ENCODE assay signal across 8 cellular contexts in genomic region chr4:1722551-1723071, GRCh38. TPM values are rescaled to one million over a fixed set of nuclear protein-coding genes. Genes with fewer than 3 reads are reported as not detected.
DNase-seq lines count a peak whose midpoint lies in the region; ATAC-seq and TF ChIP-seq lines count a peak whose summit lies in the region.

No MANE protein-coding gene starts in this region.

- in situ Hi-C loops in brain microvascular endothelial cell (cut with HindIII; ENCODE audit: low pct_ligation_motif_present, low sequenced_read_pairs) = no loop called here

- H3K27ac Mint-ChIP-seq in CD8-positive, alpha-beta T cell = peak overlapping the region; percentile 100
- H3K27ac Mint-ChIP-seq in natural killer cell treated with Interleukin-12 subunit alpha and Interleukin-12 subunit beta and Interleukin-15 and Interleukin-18, amount 100 ng/mL, for 72 hours = peak overlapping the region; percentile 90 to 93

- H3K4me3 ChIP-seq in CD8-positive, alpha-beta T cell (ENCODE audit: low read depth, low read length) = peak overlapping the region; percentile 50
- H3K4me3 ChIP-seq in LNCaP clone FGC (ENCODE audit: low read depth, low read length) (peak overlapping the region; percentile 94), brain microvascular endothelial cell (ENCODE audit: low read depth, low read length) (peak overlapping the region; percentile 71)

- H3K9me3 Mint-ChIP-seq in CD8-positive, alpha-beta T cell = no peaks in the 10 kb centered on the region
- H3K9me3 Mint-ChIP-seq in natural killer cell treated with Interleukin-12 subunit alpha and Interleukin-12 subunit beta and Interleukin-15 and Interleukin-18, amount 100 ng/mL, for 72 hours = no peaks in the 10 kb centered on the region

- peaks cover 37% of the 10 kb centered on the region for H3K36me3 Mint-ChIP-seq in CD8-positive, alpha-beta T cell
- H3K36me3 Mint-ChIP-seq in natural killer cell treated with Interleukin-12 subunit alpha and Interleukin-12 subunit beta and Interleukin-15 and Interleukin-18, amount 100 ng/mL, for 72 hours = peaks cover 5% of the 10 kb centered on the region

- no peaks in the 10 kb centered on the region for H3K27me3 Mint-ChIP-seq in CD8-positive, alpha-beta T cell (ENCODE audit: low read depth)
- H3K27me3 Mint-ChIP-seq in natural killer cell treated with Interleukin-12 subunit alpha and Interleukin-12 subunit beta and Interleukin-15 and Interleukin-18, amount 100 ng/mL, for 72 hours = no peaks in the 10 kb centered on the region

- H3K4me3 Mint-ChIP-seq in CD8-positive, alpha-beta T cell = peak overlapping the region; percentile 86
- H3K4me3 Mint-ChIP-seq in natural killer cell treated with Interleukin-12 subunit alpha and Interleukin-12 subunit beta and Interleukin-15 and Interleukin-18, amount 100 ng/mL, for 72 hours = peak overlapping the region; percentile 95

- peaks cover 60% of the 10 kb centered on the region for H3K4me1 Mint-ChIP-seq in CD8-positive, alpha-beta T cell (ENCODE audit: low read depth)
- peaks cover 38 to 40% of the 10 kb centered on the region in 2 donors for H3K4me1 Mint-ChIP-seq in natural killer cell treated with Interleukin-12 subunit alpha and Interleukin-12 subunit beta and Interleukin-15 and Interleukin-18, amount 100 ng/mL, for 72 hours (ENCODE audit: low read depth in 2 of 2)

- H3K27me3 ChIP-seq in CD8-positive, alpha-beta T cell (ENCODE audit: insufficient read depth, low read length) = no peaks in the 10 kb centered on the region
- H3K27me3 ChIP-seq in brain microvascular endothelial cell (replicated peaks) = no peaks in the 10 kb centered on the region

- POLR2A ChIA-PET in CD8-positive, alpha-beta T cell (lab: Charles Lee) = interaction anchor here (1.3 to 5.0 kb wide), 4 partner anchors 10 to 39 kb away, joined by 3 to 83 read pairs (median 12); partner anchors contain the start of gene SLBP

- no peaks in the 10 kb centered on the region for H3K9me3 ChIP-seq in CD8-positive, alpha-beta T cell (ENCODE audit: low read length)

- peak in 1 of 7 experiments; percentile 25 for DNase-seq in CD8-positive, alpha-beta T cell
- DNase-seq in LNCaP clone FGC (ENCODE audit: low read depth) (no peak), brain microvascular endothelial cell (no peak), NCI-H187 (lab: John Stamatoyannopoulos, UW) (no peak), LoVo (ENCODE audit: low spot score) (no peak), NCI-H2171 treated with DMSO at 0.1 percent for 48 hours (lab: John Stamatoyannopoulos, UW) (no peak)
- no peak for DNase-seq in natural killer cell treated with Interleukin-12 subunit alpha and Interleukin-12 subunit beta and Interleukin-15 and Interleukin-18, amount 100 ng/mL, for 72 hours (ENCODE audit: low spot score)

- H3K27ac ChIP-seq in CD8-positive, alpha-beta T cell (ENCODE audit: low read depth, low read length) = peak overlapping the region; percentile 86
- no peak overlapping the region for H3K27ac ChIP-seq in brain microvascular endothelial cell

- CTCF ChIA-PET in CD8-positive, alpha-beta T cell (lab: Charles Lee) = interaction anchor here (1.2 to 14.5 kb wide), 2 partner anchors 14 to 28 kb away, joined by 3 to 509 read pairs; no protein-coding TSS in a partner anchor

- peaks cover 69% of the 10 kb centered on the region for H3K4me1 ChIP-seq in CD8-positive, alpha-beta T cell (ENCODE audit: insufficient read depth, low read length)

- intact Hi-C loops in CD8-positive, alpha-beta T cell (cut with DNase I, micrococcal nuclease) = loop anchor here (2.0 to 5.0 kb wide), 2 partner anchors 134 to 520 kb away; partner anchors contain the start of gene LETM1 (in 1 of the 2)

- TF ChIP-seq CTCF in CD8-positive, alpha-beta T cell (IDR thresholded peaks at IDR 0.05) = no peak
- 0 out of 2 replicates have a peak, but pooled peaks have one; percentile 15 for TF ChIP-seq CTCF in LNCaP clone FGC (IDR thresholded peaks at IDR 0.05; ENCODE audit: control insufficient read depth, extremely low read depth, insufficient read depth)
- no peak for TF ChIP-seq CTCF in brain microvascular endothelial cell (IDR thresholded peaks at IDR 0.05; ENCODE audit: low read depth, low read length, missing control alignments)

- peaks cover 6% of the 10 kb centered on the region for H3K36me3 ChIP-seq in CD8-positive, alpha-beta T cell (ENCODE audit: insufficient read depth, low read length)
- H3K36me3 ChIP-seq in brain microvascular endothelial cell (replicated peaks) = peaks cover 4% of the 10 kb centered on the region

- no peak for ATAC-seq in CD8-positive, alpha-beta T cell
- no peak for ATAC-seq in natural killer cell treated with Interleukin-12 subunit alpha and Interleukin-12 subunit beta and Interleukin-15 and Interleukin-18, amount 100 ng/mL, for 72 hours
- no peak for ATAC-seq in HG03442 (IDR thresholded peaks at IDR 0.05; ENCODE audit: unreplicated experiment)

RNA-seq across cellular contexts. Expression of gene TACC3, which starts 1.3 kb away (rescaled TPM):
- 100 to 1,000 TPM; 131 to 137 TPM for total RNA-seq in CD8-positive, alpha-beta T cell
- total RNA-seq in natural killer cell treated with Interleukin-12 subunit alpha and Interleukin-12 subunit beta and Interleukin-15 and Interleukin-18, amount 100 ng/mL, for 72 hours = 100 to 1,000 TPM in 1 of 2 donors, 10 to 100 TPM in 1; 97.2 to 212 TPM

RNA-seq across cellular contexts. Expression of gene TMEM129, which starts 1.5 kb away (rescaled TPM):
- total RNA-seq in CD8-positive, alpha-beta T cell = 10 to 100 TPM; 14.5 to 14.8 TPM
- 10 to 100 TPM; 19.6 to 21.2 TPM for total RNA-seq in natural killer cell treated with Interleukin-12 subunit alpha and Interleukin-12 subunit beta and Interleukin-15 and Interleukin-18, amount 100 ng/mL, for 72 hours

RNA-seq across cellular contexts. Expression of gene SLBP, which starts 10.5 kb away (rescaled TPM):
- total RNA-seq in CD8-positive, alpha-beta T cell = 10 to 100 TPM; 61.2 to 62.6 TPM
- total RNA-seq in natural killer cell treated with Interleukin-12 subunit alpha and Interleukin-12 subunit beta and Interleukin-15 and Interleukin-18, amount 100 ng/mL, for 72 hours = 100 to 1,000 TPM in 1 of 2 donors, 10 to 100 TPM in 1; 83.0 to 129 TPM

RNA-seq across cellular contexts. Expression of gene FAM53A, which starts 38.5 kb away (rescaled TPM):
- total RNA-seq in CD8-positive, alpha-beta T cell = 1 to 10 TPM; 1.8 to 1.9 TPM
- total RNA-seq in natural killer cell treated with Interleukin-12 subunit alpha and Interleukin-12 subunit beta and Interleukin-15 and Interleukin-18, amount 100 ng/mL, for 72 hours = 1 to 10 TPM in 1 of 2 donors, under 1 TPM in 1; 0.78 to 6.2 TPM
